In the genomic region with DNA sequence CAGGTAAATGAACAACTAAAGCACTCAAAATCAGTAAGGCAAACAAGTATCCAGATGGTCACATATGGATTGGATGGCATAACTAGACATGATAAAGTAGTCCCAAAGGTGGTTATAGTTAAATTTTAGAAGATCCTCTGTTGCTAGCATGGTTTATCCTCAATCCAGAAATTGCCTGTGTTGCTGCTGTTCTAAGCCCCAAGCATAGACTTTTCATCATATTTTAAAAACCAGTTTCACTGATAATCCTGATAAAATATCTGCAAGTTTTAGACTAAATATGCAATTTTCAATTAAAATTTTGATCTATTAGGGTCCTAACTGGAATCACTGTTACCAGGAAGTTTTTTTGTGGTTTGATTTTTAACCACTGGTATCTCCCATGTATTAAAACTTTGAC, we compare ENCODE assay signal across 19 cellular contexts. TPM values are rescaled to one million over a fixed set of nuclear protein-coding genes. Genes with fewer than 3 reads are reported as not detected.
DNase-seq lines count a peak whose midpoint lies in the region; ATAC-seq and TF ChIP-seq lines count a peak whose summit lies in the region.
"Had no signal": no experiment of that assay in that cellular context is flagged by ENCODE, and none has a peak within 500 bp of the region (broad histone marks: within the 10 kb centered on the region; RNA-seq: fewer than 3 reads in every experiment).

No MANE protein-coding gene starts in this region.

- no peak for ATAC-seq in activated CD8-positive, alpha-beta T cell treated with anti-CD3 and anti-CD28 coated beads for 36 hours
- no peak for ATAC-seq in activated CD8-positive, alpha-beta T cell treated with anti-CD3 and anti-CD28 coated beads, Interleukin-2, amount 10 ng/mL, durations not matched to agents 7 days and 5 days
- ATAC-seq: stimulated activated naive CD8-positive, alpha-beta T cell treated with anti-CD3 and anti-CD28 coated beads, Interleukin-15, Interleukin-2, amounts not matched to agents 100 U/mL and 50 U/mL, for 24 hours had no signal

- no peak for TF ChIP-seq CTCF in activated CD8-positive, alpha-beta T cell treated with anti-CD3 and anti-CD28 coated beads for 36 hours (IDR thresholded peaks at IDR 0.05)
- no peak for TF ChIP-seq CTCF in esophagus squamous epithelium (IDR thresholded peaks at IDR 0.05)

- POLR2A ChIA-PET in activated CD8-positive, alpha-beta T cell treated with anti-CD3 and anti-CD28 coated beads for 36 hours (lab: Charles Lee) = no interaction called here
- POLR2A ChIA-PET in activated CD8-positive, alpha-beta T cell treated with anti-CD3 and anti-CD28 coated beads, Interleukin-2, amount 10 ng/mL, durations not matched to agents 7 days and 5 days (lab: Charles Lee) = no interaction called here

- no peaks in the 10 kb centered on the region for H3K9me3 ChIP-seq in HUES48 (ENCODE audit: control insufficient read depth, insufficient read depth, low read length)
- H3K9me3 ChIP-seq in esophagus squamous epithelium = no peaks in the 10 kb centered on the region
- H3K9me3 ChIP-seq in skeletal muscle satellite cell (replicated peaks; ENCODE audit: low read length) = no peaks in the 10 kb centered on the region

- TF ChIP-seq POLR2A in esophagus squamous epithelium (IDR thresholded peaks at IDR 0.05) = no peak

- CTCF ChIA-PET in activated CD8-positive, alpha-beta T cell treated with anti-CD3 and anti-CD28 coated beads for 36 hours (lab: Charles Lee) = interaction anchor here (1.2 to 1.5 kb wide), 2 partner anchors 14 kb away, joined by 3 to 5 read pairs; no protein-coding TSS in a partner anchor
- CTCF ChIA-PET in activated CD8-positive, alpha-beta T cell treated with anti-CD3 and anti-CD28 coated beads, Interleukin-2, amount 10 ng/mL, durations not matched to agents 7 days and 5 days (lab: Charles Lee) = interaction anchor here (1.3 to 2.3 kb wide), 2 partner anchors 10 to 121 kb away, joined by 3 to 11 read pairs; no protein-coding TSS in a partner anchor

- intact Hi-C loops in activated CD8-positive, alpha-beta T cell treated with anti-CD3 and anti-CD28 coated beads for 36 hours (cut with micrococcal nuclease) = no loop called here
- intact Hi-C loops in esophagus squamous epithelium (cut with DNase I) = no loop called here

- peaks cover 99% of the 10 kb centered on the region for H3K4me1 ChIP-seq in HUES48 (ENCODE audit: control insufficient read depth, insufficient read depth, low read length)
- peaks cover 11 to 100% (median 46%) of the 10 kb centered on the region in 3 donors for H3K4me1 ChIP-seq in esophagus squamous epithelium
- H3K4me1 ChIP-seq in skeletal muscle satellite cell (ENCODE audit: control insufficient read depth, insufficient read depth, low read length) = peaks cover 87% of the 10 kb centered on the region

- H3K4me3 ChIP-seq in HUES48 (ENCODE audit: low read depth, low read length) (no peak overlapping the region), esophagus squamous epithelium (no peak overlapping the region), skeletal muscle satellite cell (ENCODE audit: low read length) (no peak overlapping the region)

- H3K9me3 Mint-ChIP-seq in activated CD8-positive, alpha-beta T cell treated with anti-CD3 and anti-CD28 coated beads for 36 hours = no peaks in the 10 kb centered on the region
- no peaks in the 10 kb centered on the region for H3K9me3 Mint-ChIP-seq in activated CD8-positive, alpha-beta T cell treated with anti-CD3 and anti-CD28 coated beads, Interleukin-2, amount 10 ng/mL, durations not matched to agents 7 days and 5 days (ENCODE audit: insufficient read depth)

- H3K36me3 Mint-ChIP-seq in activated CD8-positive, alpha-beta T cell treated with anti-CD3 and anti-CD28 coated beads for 36 hours (ENCODE audit: low read depth) = peaks cover 61% of the 10 kb centered on the region
- H3K36me3 Mint-ChIP-seq in activated CD8-positive, alpha-beta T cell treated with anti-CD3 and anti-CD28 coated beads, Interleukin-2, amount 10 ng/mL, durations not matched to agents 7 days and 5 days (ENCODE audit: low read depth) = peaks cover 60% of the 10 kb centered on the region

- H3K27ac Mint-ChIP-seq in activated CD8-positive, alpha-beta T cell treated with anti-CD3 and anti-CD28 coated beads for 36 hours = peak overlapping the region; percentile 64
- no peak overlapping the region for H3K27ac Mint-ChIP-seq in activated CD8-positive, alpha-beta T cell treated with anti-CD3 and anti-CD28 coated beads, Interleukin-2, amount 10 ng/mL, durations not matched to agents 7 days and 5 days

- H3K36me3 ChIP-seq in HUES48 (ENCODE audit: control insufficient read depth, insufficient read depth, low read length) = peaks cover 3% of the 10 kb centered on the region; the same call in 1 of the 2 replicates
- peaks cover 0 to 13% (median 0%) of the 10 kb centered on the region in 3 donors for H3K36me3 ChIP-seq in esophagus squamous epithelium
- peaks cover 37% of the 10 kb centered on the region for H3K36me3 ChIP-seq in skeletal muscle satellite cell (ENCODE audit: insufficient read depth, low read length)

- H3K27me3 ChIP-seq in HUES48 (ENCODE audit: control insufficient read depth, insufficient read depth, low read length) (no peaks in the 10 kb centered on the region), esophagus squamous epithelium (no peaks in the 10 kb centered on the region), skeletal muscle satellite cell (ENCODE audit: control insufficient read depth, insufficient read depth, low read length) (no peaks in the 10 kb centered on the region)

- no peaks in the 10 kb centered on the region for H3K27me3 Mint-ChIP-seq in activated CD8-positive, alpha-beta T cell treated with anti-CD3 and anti-CD28 coated beads for 36 hours
- no peaks in the 10 kb centered on the region for H3K27me3 Mint-ChIP-seq in activated CD8-positive, alpha-beta T cell treated with anti-CD3 and anti-CD28 coated beads, Interleukin-2, amount 10 ng/mL, durations not matched to agents 7 days and 5 days (ENCODE audit: low read depth)

- H3K27ac ChIP-seq in HUES48 (ENCODE audit: low read depth, low read length) (peak overlapping the region; percentile 86), esophagus squamous epithelium (peak overlapping the region in 3 of 4 donors; percentile 32 to 87 (median 70))

- H3K4me2 ChIP-seq in skeletal muscle satellite cell (ENCODE audit: low read length) = no peak overlapping the region

- H3K4me1 Mint-ChIP-seq in activated CD8-positive, alpha-beta T cell treated with anti-CD3 and anti-CD28 coated beads for 36 hours (ENCODE audit: low read depth) = peaks cover 84% of the 10 kb centered on the region
- H3K4me1 Mint-ChIP-seq in activated CD8-positive, alpha-beta T cell treated with anti-CD3 and anti-CD28 coated beads, Interleukin-2, amount 10 ng/mL, durations not matched to agents 7 days and 5 days (ENCODE audit: low read depth) = peaks cover 79% of the 10 kb centered on the region

- H3K9ac ChIP-seq in HUES48 (ENCODE audit: low read depth, low read length) (no peak overlapping the region), skeletal muscle satellite cell (ENCODE audit: low read depth, low read length) (peak overlapping the region; percentile 20)

- no peak overlapping the region for H3K4me3 Mint-ChIP-seq in activated CD8-positive, alpha-beta T cell treated with anti-CD3 and anti-CD28 coated beads for 36 hours
- no peak overlapping the region for H3K4me3 Mint-ChIP-seq in activated CD8-positive, alpha-beta T cell treated with anti-CD3 and anti-CD28 coated beads, Interleukin-2, amount 10 ng/mL, durations not matched to agents 7 days and 5 days

- no peak for DNase-seq in activated CD8-positive, alpha-beta T cell treated with anti-CD3 and anti-CD28 coated beads for 36 hours
- no peak for DNase-seq in activated CD8-positive, alpha-beta T cell treated with anti-CD3 and anti-CD28 coated beads, Interleukin-2, amount 10 ng/mL, durations not matched to agents 7 days and 5 days
- DNase-seq in esophagus squamous epithelium (lab: John Stamatoyannopoulos, UW) (no peak), amygdala (lab: John Stamatoyannopoulos, UW) (no peak), NOMO-1 (lab: John Stamatoyannopoulos, UW; ENCODE audit: unreplicated experiment in 2 of 2) (no peak)
- no peak for DNase-seq in stimulated activated CD4-positive, alpha-beta T cell treated with anti-CD3 and anti-CD28 coated beads, Interleukin-15, amount 100 ng/mL, for 24 hours
- DNase-seq: activated CD4-positive, alpha-beta T cell treated with anti-CD3 and anti-CD28 coated beads, Interleukin-2, amount 50 U/mL, for 48 hours; activated effector memory CD4-positive, alpha-beta T cell treated with Interleukin-2 at 50 U/mL for 16 hours; COR-L47; effector CD4-positive, alpha-beta T cell; KBM-7; mammary epithelial cell; NCI-H1092 treated with DMSO at 0.1 percent for 48 hours; nucleus accumbens; SHP77 treated with DMSO at 0.1 percent for 48 hours; small intestine; stimulated activated naive CD8-positive, alpha-beta T cell treated with anti-CD3 and anti-CD28 coated beads, Interleukin-15, Interleukin-2, amounts not matched to agents 100 U/mL and 50 U/mL, for 24 hours had no signal

RNA-seq across cellular contexts. Expression of a gene that starts 35.4 kb away (rescaled TPM):
- 100 to 1,000 TPM; 341 to 360 TPM for total RNA-seq in activated CD8-positive, alpha-beta T cell treated with anti-CD3 and anti-CD28 coated beads for 36 hours
- 100 to 1,000 TPM; 469 to 504 TPM for total RNA-seq in activated CD8-positive, alpha-beta T cell treated with anti-CD3 and anti-CD28 coated beads, Interleukin-2, amount 10 ng/mL, durations not matched to agents 7 days and 5 days
- 100 to 1,000 TPM in 3 of 4 donors, 10 to 100 TPM in 1; 94.0 to 318 (median 161) TPM for total RNA-seq in esophagus squamous epithelium
- 171 and 173 TPM in 2 replicates for total RNA-seq in skeletal muscle satellite cell (2012; rRNA removed)
